In the genomic region with DNA sequence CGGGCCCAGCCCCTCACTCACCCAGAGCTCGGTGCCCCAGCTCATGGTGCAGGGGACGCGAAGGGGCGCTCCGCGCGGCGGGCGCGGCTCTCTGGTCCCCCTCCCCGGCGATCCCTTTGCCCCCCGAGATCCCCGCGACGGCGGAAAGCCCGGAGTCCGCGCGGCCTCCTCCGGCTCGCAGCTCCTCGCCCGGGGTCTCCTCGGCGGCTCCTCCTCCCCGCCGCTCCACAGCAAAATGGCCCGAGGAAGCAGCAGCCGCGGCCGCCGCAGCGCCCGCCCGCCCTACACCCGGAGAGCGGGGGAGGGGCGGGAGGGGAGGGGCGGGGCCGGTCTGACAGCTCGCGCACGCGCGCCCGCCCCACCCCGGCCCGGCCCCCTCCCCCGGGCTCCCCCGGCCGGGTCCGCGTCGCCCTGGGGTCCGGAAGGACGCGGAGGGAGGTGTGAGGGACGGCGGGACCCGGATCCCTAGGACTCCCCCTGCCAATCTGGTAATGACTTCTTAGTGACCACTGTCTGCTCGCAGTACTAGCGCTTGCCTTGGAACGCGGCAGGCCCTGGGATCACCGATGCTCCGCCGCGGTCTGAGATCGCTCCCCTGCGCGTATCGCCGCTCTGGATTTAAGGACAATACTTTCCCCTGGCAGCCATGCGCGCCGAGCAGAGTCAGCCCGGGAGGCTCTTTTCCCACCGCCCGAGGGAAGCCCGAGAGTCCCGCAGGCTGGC, we compare ENCODE assay signal across 1 cellular context.
A peak's percentile ranks its signal among the peaks of the same experiment; 100 is the strongest.
TF ChIP-seq lines count a peak whose summit lies in the region.

A gene (minus strand): TSS at position 259 of the 723 bp plus-strand sequence. CDS start 214 bp downstream, at position 45.

TF ChIP-seq in K562, 482 proteins besides CTCF, POLR2A, EP300 and RAD21 (continued from another document and continues in another):
- TF ChIP-seq KDM5B (IDR thresholded peaks at IDR 0.05; ENCODE audit: insufficient replicate concordance, low read depth, low read length), result peak; percentile 68
- TF ChIP-seq, protein P1, sequence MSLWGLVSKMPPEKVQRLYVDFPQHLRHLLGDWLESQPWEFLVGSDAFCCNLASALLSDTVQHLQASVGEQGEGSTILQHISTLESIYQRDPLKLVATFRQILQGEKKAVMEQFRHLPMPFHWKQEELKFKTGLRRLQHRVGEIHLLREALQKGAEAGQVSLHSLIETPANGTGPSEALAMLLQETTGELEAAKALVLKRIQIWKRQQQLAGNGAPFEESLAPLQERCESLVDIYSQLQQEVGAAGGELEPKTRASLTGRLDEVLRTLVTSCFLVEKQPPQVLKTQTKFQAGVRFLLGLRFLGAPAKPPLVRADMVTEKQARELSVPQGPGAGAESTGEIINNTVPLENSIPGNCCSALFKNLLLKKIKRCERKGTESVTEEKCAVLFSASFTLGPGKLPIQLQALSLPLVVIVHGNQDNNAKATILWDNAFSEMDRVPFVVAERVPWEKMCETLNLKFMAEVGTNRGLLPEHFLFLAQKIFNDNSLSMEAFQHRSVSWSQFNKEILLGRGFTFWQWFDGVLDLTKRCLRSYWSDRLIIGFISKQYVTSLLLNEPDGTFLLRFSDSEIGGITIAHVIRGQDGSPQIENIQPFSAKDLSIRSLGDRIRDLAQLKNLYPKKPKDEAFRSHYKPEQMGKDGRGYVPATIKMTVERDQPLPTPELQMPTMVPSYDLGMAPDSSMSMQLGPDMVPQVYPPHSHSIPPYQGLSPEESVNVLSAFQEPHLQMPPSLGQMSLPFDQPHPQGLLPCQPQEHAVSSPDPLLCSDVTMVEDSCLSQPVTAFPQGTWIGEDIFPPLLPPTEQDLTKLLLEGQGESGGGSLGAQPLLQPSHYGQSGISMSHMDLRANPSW (CRISPR knock-in tag; IDR thresholded peaks at IDR 0.05), result no peak
- TF ChIP-seq CBFA2T2 (conservative IDR thresholded peaks at IDR 0.05), result no peak
- TF ChIP-seq ZFX (CRISPR knock-in tag; IDR thresholded peaks at IDR 0.05), result peak; percentile 29
- TF ChIP-seq SMAD4 (CRISPR knock-in tag; conservative IDR thresholded peaks at IDR 0.05), result no peak
- TF ChIP-seq, protein P2, sequence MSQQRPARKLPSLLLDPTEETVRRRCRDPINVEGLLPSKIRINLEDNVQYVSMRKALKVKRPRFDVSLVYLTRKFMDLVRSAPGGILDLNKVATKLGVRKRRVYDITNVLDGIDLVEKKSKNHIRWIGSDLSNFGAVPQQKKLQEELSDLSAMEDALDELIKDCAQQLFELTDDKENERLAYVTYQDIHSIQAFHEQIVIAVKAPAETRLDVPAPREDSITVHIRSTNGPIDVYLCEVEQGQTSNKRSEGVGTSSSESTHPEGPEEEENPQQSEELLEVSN (IDR thresholded peaks at IDR 0.05; ENCODE audit: borderline replicate concordance in 1 of 2, extremely low read depth in 1 of 2, insufficient read depth in 1 of 2, insufficient read length in 1 of 2, low read depth in 1 of 2, low read length in 1 of 2, poor library complexity in 1 of 2, severe bottlenecking in 1 of 2), result peak in 1 of 2 experiments; percentile 31
- TF ChIP-seq SRF (CRISPR knock-in tag; IDR thresholded peaks at IDR 0.05), result no peak
- no peak for TF ChIP-seq ZNF76 (CRISPR knock-in tag; IDR thresholded peaks at IDR 0.05; ENCODE audit: borderline replicate concordance)
- TF ChIP-seq ZNF12 (CRISPR knock-in tag; IDR thresholded peaks at IDR 0.05), result 0 out of 2 replicates have a peak, but pooled peaks have one; percentile 52
- TF ChIP-seq TGIF2 (CRISPR knock-in tag; IDR thresholded peaks at IDR 0.05), result no peak
- TF ChIP-seq PHB (CRISPR knock-in tag; IDR thresholded peaks at IDR 0.05), result no peak
- TF ChIP-seq RFX1 (IDR thresholded peaks at IDR 0.05), result no peak
- TF ChIP-seq ZKSCAN1 (IDR thresholded peaks at IDR 0.05; ENCODE audit: low read depth, low read length), result no peak
- TF ChIP-seq GATAD2B (IDR thresholded peaks at IDR 0.05; ENCODE audit: borderline replicate concordance), result no peak
- TF ChIP-seq, protein P3, sequence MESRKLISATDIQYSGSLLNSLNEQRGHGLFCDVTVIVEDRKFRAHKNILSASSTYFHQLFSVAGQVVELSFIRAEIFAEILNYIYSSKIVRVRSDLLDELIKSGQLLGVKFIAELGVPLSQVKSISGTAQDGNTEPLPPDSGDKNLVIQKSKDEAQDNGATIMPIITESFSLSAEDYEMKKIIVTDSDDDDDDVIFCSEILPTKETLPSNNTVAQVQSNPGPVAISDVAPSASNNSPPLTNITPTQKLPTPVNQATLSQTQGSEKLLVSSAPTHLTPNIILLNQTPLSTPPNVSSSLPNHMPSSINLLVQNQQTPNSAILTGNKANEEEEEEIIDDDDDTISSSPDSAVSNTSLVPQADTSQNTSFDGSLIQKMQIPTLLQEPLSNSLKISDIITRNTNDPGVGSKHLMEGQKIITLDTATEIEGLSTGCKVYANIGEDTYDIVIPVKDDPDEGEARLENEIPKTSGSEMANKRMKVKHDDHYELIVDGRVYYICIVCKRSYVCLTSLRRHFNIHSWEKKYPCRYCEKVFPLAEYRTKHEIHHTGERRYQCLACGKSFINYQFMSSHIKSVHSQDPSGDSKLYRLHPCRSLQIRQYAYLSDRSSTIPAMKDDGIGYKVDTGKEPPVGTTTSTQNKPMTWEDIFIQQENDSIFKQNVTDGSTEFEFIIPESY (CRISPR knock-in tag; IDR thresholded peaks at IDR 0.05), result peak; percentile 4; the same call in 1 of the 2 replicates
- no peak for TF ChIP-seq ZNF695 (CRISPR knock-in tag; IDR thresholded peaks at IDR 0.05)
- TF ChIP-seq, protein P4, sequence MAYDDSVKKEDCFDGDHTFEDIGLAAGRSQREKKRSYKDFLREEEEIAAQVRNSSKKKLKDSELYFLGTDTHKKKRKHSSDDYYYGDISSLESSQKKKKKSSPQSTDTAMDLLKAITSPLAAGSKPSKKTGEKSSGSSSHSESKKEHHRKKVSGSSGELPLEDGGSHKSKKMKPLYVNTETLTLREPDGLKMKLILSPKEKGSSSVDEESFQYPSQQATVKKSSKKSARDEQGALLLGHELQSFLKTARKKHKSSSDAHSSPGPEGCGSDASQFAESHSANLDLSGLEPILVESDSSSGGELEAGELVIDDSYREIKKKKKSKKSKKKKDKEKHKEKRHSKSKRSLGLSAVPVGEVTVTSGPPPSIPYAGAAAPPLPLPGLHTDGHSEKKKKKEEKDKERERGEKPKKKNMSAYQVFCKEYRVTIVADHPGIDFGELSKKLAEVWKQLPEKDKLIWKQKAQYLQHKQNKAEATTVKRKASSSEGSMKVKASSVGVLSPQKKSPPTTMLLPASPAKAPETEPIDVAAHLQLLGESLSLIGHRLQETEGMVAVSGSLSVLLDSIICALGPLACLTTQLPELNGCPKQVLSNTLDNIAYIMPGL (CRISPR knock-in tag; IDR thresholded peaks at IDR 0.05), result no peak
- TF ChIP-seq, protein P5, sequence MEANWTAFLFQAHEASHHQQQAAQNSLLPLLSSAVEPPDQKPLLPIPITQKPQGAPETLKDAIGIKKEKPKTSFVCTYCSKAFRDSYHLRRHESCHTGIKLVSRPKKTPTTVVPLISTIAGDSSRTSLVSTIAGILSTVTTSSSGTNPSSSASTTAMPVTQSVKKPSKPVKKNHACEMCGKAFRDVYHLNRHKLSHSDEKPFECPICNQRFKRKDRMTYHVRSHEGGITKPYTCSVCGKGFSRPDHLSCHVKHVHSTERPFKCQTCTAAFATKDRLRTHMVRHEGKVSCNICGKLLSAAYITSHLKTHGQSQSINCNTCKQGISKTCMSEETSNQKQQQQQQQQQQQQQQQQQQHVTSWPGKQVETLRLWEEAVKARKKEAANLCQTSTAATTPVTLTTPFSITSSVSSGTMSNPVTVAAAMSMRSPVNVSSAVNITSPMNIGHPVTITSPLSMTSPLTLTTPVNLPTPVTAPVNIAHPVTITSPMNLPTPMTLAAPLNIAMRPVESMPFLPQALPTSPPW (CRISPR knock-in tag; IDR thresholded peaks at IDR 0.05), result peak; percentile 96
- no peak for TF ChIP-seq CTBP1 (IDR thresholded peaks at IDR 0.05; ENCODE audit: borderline replicate concordance)
- 0 out of 2 replicates have a peak, but pooled peaks have one; percentile 23 for TF ChIP-seq ZNF232 (CRISPR knock-in tag; IDR thresholded peaks at IDR 0.05)
- TF ChIP-seq, protein P6, sequence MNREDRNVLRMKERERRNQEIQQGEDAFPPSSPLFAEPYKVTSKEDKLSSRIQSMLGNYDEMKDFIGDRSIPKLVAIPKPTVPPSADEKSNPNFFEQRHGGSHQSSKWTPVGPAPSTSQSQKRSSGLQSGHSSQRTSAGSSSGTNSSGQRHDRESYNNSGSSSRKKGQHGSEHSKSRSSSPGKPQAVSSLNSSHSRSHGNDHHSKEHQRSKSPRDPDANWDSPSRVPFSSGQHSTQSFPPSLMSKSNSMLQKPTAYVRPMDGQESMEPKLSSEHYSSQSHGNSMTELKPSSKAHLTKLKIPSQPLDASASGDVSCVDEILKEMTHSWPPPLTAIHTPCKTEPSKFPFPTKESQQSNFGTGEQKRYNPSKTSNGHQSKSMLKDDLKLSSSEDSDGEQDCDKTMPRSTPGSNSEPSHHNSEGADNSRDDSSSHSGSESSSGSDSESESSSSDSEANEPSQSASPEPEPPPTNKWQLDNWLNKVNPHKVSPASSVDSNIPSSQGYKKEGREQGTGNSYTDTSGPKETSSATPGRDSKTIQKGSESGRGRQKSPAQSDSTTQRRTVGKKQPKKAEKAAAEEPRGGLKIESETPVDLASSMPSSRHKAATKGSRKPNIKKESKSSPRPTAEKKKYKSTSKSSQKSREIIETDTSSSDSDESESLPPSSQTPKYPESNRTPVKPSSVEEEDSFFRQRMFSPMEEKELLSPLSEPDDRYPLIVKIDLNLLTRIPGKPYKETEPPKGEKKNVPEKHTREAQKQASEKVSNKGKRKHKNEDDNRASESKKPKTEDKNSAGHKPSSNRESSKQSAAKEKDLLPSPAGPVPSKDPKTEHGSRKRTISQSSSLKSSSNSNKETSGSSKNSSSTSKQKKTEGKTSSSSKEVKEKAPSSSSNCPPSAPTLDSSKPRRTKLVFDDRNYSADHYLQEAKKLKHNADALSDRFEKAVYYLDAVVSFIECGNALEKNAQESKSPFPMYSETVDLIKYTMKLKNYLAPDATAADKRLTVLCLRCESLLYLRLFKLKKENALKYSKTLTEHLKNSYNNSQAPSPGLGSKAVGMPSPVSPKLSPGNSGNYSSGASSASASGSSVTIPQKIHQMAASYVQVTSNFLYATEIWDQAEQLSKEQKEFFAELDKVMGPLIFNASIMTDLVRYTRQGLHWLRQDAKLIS (CRISPR knock-in tag; IDR thresholded peaks at IDR 0.05), result no peak
- no peak; the same call in 1 of the 2 replicates for TF ChIP-seq FOXP1 (CRISPR knock-in tag; IDR thresholded peaks at IDR 0.05)
- TF ChIP-seq FOXA3 (CRISPR knock-in tag; conservative IDR thresholded peaks at IDR 0.05 in 1 of 2, IDR thresholded peaks at IDR 0.05 in 1 of 2), result no peak
- no peak for TF ChIP-seq TAF9B (IDR thresholded peaks at IDR 0.05; ENCODE audit: partially characterized antibody)
- TF ChIP-seq, protein P7, sequence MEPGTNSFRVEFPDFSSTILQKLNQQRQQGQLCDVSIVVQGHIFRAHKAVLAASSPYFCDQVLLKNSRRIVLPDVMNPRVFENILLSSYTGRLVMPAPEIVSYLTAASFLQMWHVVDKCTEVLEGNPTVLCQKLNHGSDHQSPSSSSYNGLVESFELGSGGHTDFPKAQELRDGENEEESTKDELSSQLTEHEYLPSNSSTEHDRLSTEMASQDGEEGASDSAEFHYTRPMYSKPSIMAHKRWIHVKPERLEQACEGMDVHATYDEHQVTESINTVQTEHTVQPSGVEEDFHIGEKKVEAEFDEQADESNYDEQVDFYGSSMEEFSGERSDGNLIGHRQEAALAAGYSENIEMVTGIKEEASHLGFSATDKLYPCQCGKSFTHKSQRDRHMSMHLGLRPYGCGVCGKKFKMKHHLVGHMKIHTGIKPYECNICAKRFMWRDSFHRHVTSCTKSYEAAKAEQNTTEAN (CRISPR knock-in tag; IDR thresholded peaks at IDR 0.05), result no peak
- 0 out of 2 replicates have a peak, but pooled peaks have one; percentile 9 for TF ChIP-seq GATA2 (CRISPR knock-in tag; IDR thresholded peaks at IDR 0.05)
